In the genomic region with DNA sequence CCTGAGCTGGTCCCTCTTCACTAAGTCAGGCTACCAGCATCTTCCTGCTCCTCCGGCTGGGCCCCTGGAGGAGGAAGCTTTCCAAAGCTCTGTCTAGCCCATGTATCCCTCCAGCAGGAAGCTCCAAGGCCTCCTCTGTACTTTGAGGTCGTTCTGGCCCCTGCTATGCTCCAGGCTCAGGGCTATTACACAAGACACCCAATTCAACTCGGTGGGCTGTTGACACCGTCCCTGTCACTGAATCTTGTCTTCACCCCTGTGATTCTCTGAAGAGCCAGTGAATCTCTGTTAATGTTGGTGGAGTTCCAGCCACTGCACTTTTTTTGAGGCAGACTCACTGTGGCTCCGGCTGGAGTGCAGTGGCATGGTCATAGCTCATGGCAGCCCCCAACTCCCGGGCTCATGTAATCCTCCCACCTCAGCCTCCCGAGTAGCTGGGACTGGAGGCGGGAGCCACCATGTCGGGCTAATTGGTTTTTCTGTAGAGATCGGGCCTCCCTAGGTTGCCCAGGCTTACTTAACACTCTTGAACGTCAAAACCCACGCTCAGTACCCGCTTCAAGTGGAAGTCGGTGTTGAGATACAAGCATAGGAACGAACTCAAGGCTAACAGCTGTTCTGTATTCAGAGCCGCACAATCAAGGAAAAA, we compare ENCODE assay signal across 1 cellular context.
TF ChIP-seq lines count a peak whose summit lies in the region.

No MANE protein-coding gene starts in this region.

TF ChIP-seq in H1, 55 proteins besides CTCF, POLR2A, EP300 and RAD21:
- peak; percentile 8 for TF ChIP-seq EZH2 (IDR thresholded peaks at IDR 0.05; ENCODE audit: low read depth, low read length, severe bottlenecking)
- no peak for TF ChIP-seq MAFK (IDR thresholded peaks at IDR 0.05; ENCODE audit: low read depth, low read length)
- no peak for TF ChIP-seq SRF (IDR thresholded peaks at IDR 0.05; ENCODE audit: low read depth, low read length)
- TF ChIP-seq SIRT6 (IDR thresholded peaks at IDR 0.05; ENCODE audit: low read length) = no peak
